ENCODE assay signal across 1 cellular context in genomic region chr6:36130672-36131516, GRCh38.
TF ChIP-seq lines count a peak whose summit lies in the region.

No MANE protein-coding gene starts in this region.

TF ChIP-seq in HCT116, 20 proteins besides CTCF, POLR2A, EP300 and RAD21 (continued from another document):
- TF ChIP-seq REST (IDR thresholded peaks at IDR 0.05; ENCODE audit: low read depth) (no peak), EGR1 (IDR thresholded peaks at IDR 0.05; ENCODE audit: low read depth) (no peak), SIN3A (IDR thresholded peaks at IDR 0.05; ENCODE audit: low read depth) (no peak)
